Comparison of ENCODE assay signal across 10 cellular contexts in the genomic region with DNA sequence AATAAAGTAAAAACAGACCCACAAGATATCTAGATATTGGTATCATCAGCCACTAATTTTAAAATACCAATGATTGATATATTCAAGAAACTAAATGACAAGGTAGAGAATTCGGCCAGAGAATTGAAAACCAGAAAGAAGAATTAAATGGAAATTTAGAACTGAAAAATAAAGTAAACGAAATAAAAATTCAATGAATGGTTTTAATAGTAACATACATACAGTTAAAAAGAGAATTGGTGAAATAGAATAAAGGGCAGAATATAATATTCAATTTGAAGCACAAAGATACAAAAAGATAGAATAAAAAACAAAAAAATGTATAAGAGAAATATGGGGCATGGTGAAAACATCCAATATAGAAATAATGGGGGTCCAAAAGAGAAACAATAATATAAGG.
"Had no signal": no experiment of that assay in that cellular context is flagged by ENCODE, and none has a peak within 500 bp of the region (broad histone marks: within the 10 kb centered on the region; RNA-seq: fewer than 3 reads in every experiment).

No MANE protein-coding gene starts in this region.

- DNase-seq: H9, HCEC 1CT, HFFc6, KG1 had no signal

- H3K4me1 Mint-ChIP-seq: IgD-negative memory B cell had no signal

- H3K4me3 ChIP-seq: GM23338 had no signal

- ATAC-seq: GM23338, HepG2 had no signal

- H3K27ac ChIP-seq: HL-60 had no signal

- H3K27ac Mint-ChIP-seq: GM23338, H9, HFFc6, IgD-negative memory B cell had no signal

- FAIRE-seq: H1, H54, HepG2 had no signal

- H3K4me3 Mint-ChIP-seq: GM23338, H9, HFFc6, IgD-negative memory B cell had no signal
